In the genomic region with DNA sequence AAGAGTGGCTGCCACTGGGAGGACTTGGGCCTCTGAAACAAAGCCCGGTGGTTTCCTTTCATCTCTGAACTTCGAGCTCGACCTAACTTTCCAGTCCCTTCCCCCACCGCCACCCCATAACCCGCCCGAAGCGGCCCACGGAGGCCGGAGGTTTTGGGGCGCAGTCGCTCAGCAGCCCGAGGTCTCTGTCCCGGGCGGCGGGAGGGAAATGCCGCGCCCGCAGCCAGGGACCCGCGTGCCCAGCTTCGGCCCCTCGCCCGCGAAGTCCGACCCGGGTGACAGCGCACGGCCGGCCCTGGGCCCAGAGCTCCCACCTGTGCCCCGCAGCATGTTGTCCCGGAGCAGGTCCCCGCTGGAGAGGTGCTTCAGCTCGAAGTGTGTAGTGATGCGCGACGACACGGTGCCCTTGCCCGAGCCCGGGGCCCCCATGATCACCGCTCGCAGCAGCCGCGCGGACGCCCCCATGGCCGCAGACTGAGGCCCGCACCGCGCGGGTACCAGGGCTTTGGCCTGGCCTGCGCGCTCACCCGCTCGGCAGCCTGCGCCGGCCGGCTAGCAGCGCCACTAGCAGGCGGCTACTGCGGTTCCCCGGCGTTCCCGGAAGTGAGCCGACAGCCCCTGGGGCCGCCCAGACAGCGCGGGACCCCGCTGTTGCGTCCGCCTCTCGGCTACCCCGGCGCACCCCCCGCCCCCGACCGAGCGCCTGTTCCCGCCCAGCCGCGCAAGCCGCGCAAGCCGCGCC, we compare ENCODE assay signal across 8 cellular contexts. TPM values are rescaled to one million over a fixed set of nuclear protein-coding genes. Genes with fewer than 3 reads are reported as not detected.
DNase-seq lines count a peak whose midpoint lies in the region; ATAC-seq and TF ChIP-seq lines count a peak whose summit lies in the region.

Gene AK3 (minus strand): TSS at position 580 of the 742 bp plus-strand sequence. CDS start 115 bp downstream, at position 465.

- CTCF ChIA-PET in OCI-LY7 (lab: Charles Lee; ENCODE audit: unreplicated experiment), result interaction anchor here (0.5 to 1.4 kb wide), 2 partner anchors 10 to 20 kb away, joined by 3 read pairs; no protein-coding TSS in a partner anchor

- peaks cover 56% of the 10 kb centered on the region for H3K4me1 Mint-ChIP-seq in activated T-cell treated with anti-CD3 and anti-CD28 coated beads, Interleukin-2, amount 50 U/mL, for 24 hours (ENCODE audit: low read depth)

- H3K4me1 ChIP-seq in OCI-LY7 (ENCODE audit: insufficient read depth, low read length, poor library complexity, severe bottlenecking), result peaks cover 23% of the 10 kb centered on the region
- peaks cover 0 to 7% of the 10 kb centered on the region in 2 donors for H3K4me1 ChIP-seq in esophagus (ENCODE audit: control insufficient read depth in 2 of 2, insufficient read depth in 2 of 2, low read length in 1 of 2)
- peaks cover 13% of the 10 kb centered on the region for H3K4me1 ChIP-seq in muscle layer of colon (ENCODE audit: insufficient read depth, low read length)

- H3K4me3 Mint-ChIP-seq in activated T-cell treated with anti-CD3 and anti-CD28 coated beads, Interleukin-2, amount 50 U/mL, for 24 hours, result peak within 1 kb of the TSS; percentile 84

- H3K4me2 ChIP-seq in OCI-LY7 (ENCODE audit: low read length), result peak within 1 kb of the TSS; percentile 76

- peak within 1 kb of the TSS; percentile 61 for H3K27ac ChIP-seq in OCI-LY7 (ENCODE audit: low read depth, low read length, poor library complexity, severe bottlenecking)
- H3K27ac ChIP-seq in esophagus (ENCODE audit: low read depth in 2 of 2, low read length in 1 of 2), result peak within 1 kb of the TSS; percentile 97 to 99
- H3K27ac ChIP-seq in muscle layer of colon (ENCODE audit: low read depth, low read length), result peak within 1 kb of the TSS; percentile 99

- H3K27me3 Mint-ChIP-seq in activated T-cell treated with anti-CD3 and anti-CD28 coated beads, Interleukin-2, amount 50 U/mL, for 24 hours, result no peaks in the 10 kb centered on the region

- POLR2A ChIA-PET in OCI-LY7 (lab: Charles Lee), result interaction anchor here (0.6 to 2.6 kb wide), 16 partner anchors 8 to 742 kb away, joined by 3 to 10 read pairs (median 4); partner anchors contain the start of genes PLGRKT, PLPP6 and RCL1

- peak within 1 kb of the TSS; percentile 87 for H3K27ac Mint-ChIP-seq in activated T-cell treated with anti-CD3 and anti-CD28 coated beads, Interleukin-2, amount 50 U/mL, for 24 hours

- WGBS in esophagus, 2 donors, result 0% methylated on average over 48 to 84 of the region's 84 CpGs

- H3K36me3 ChIP-seq in OCI-LY7 (ENCODE audit: insufficient read depth, low read length) (no peaks in the 10 kb centered on the region), esophagus (ENCODE audit: control insufficient read depth in 2 of 2, insufficient read depth in 2 of 2, low read length in 1 of 2) (no peaks in the 10 kb centered on the region), muscle layer of colon (ENCODE audit: insufficient read depth, low read length) (no peaks in the 10 kb centered on the region)

- peaks cover 47% of the 10 kb centered on the region for H3K79me2 ChIP-seq in OCI-LY7 (ENCODE audit: insufficient read depth, low read depth, low read length)

- H3K9me2 ChIP-seq in OCI-LY7 (ENCODE audit: insufficient read depth, low read length), result no peaks in the 10 kb centered on the region

- peaks cover 3% of the 10 kb centered on the region; the same call in 1 of the 2 replicates for H4K20me1 ChIP-seq in OCI-LY7 (ENCODE audit: insufficient read depth, low read length)

- ATAC-seq in GM21381 (IDR thresholded peaks at IDR 0.05; ENCODE audit: unreplicated experiment), result peak; percentile 90

- DNase-seq in DMS 273 treated with DMSO at 0.1 percent for 48 hours (lab: John Stamatoyannopoulos, UW), result peak; percentile 27
- DNase-seq in HUDEP-2 (lab: John Stamatoyannopoulos, UW; ENCODE audit: unreplicated experiment in 76 of 76), result peak in 75 of 76 experiments; percentile 14 to 85 (median 71)
- peak; percentile 94 for DNase-seq in OCI-LY7 (ENCODE audit: low spot score)
- DNase-seq in activated T-cell treated with anti-CD3 and anti-CD28 coated beads, Interleukin-2, amount 50 U/mL, for 24 hours, result peak; percentile 88
- peak; percentile 68 for DNase-seq in stimulated activated CD8-positive, alpha-beta memory T cell treated with anti-CD3 and anti-CD28 coated beads, Interleukin-7, amount 100 ng/mL, for 24 hours (ENCODE audit: low read depth)

- H3K27me3 ChIP-seq in esophagus (ENCODE audit: control insufficient read depth in 1 of 2, insufficient read depth in 2 of 2, low read length in 2 of 2) (no peaks in the 10 kb centered on the region), muscle layer of colon (ENCODE audit: control insufficient read depth in 1 of 2, insufficient read depth in 2 of 2, low read length in 2 of 2) (no peaks in the 10 kb centered on the region)

- peak within 1 kb of the TSS; percentile 89 for H2AFZ ChIP-seq in OCI-LY7 (ENCODE audit: low read length)

- no TSS peak for BruUV-seq in OCI-LY7 (replicated peaks; lab: Mats Ljungman, UMichigan)

- H3K36me3 Mint-ChIP-seq in activated T-cell treated with anti-CD3 and anti-CD28 coated beads, Interleukin-2, amount 50 U/mL, for 24 hours (ENCODE audit: low read depth), result peaks cover 25% of the 10 kb centered on the region

- no peaks in the 10 kb centered on the region for H3K9me3 Mint-ChIP-seq in activated T-cell treated with anti-CD3 and anti-CD28 coated beads, Interleukin-2, amount 50 U/mL, for 24 hours

- intact Hi-C loops in OCI-LY7 (cut with micrococcal nuclease; ENCODE audit: unreplicated experiment), result loop anchor here (1.0 to 5.0 kb wide), 6 partner anchors 52 to 697 kb away; partner anchors contain the start of genes CDC37L1, JAK2, PLGRKT and PLPP6

- H3K9me3 ChIP-seq in OCI-LY7 (ENCODE audit: low read length) (no peaks in the 10 kb centered on the region), esophagus (ENCODE audit: control insufficient read depth in 2 of 2, insufficient read depth in 1 of 2, low read depth in 1 of 2, low read length in 1 of 2) (no peaks in the 10 kb centered on the region), muscle layer of colon (ENCODE audit: low read length) (no peaks in the 10 kb centered on the region)

- H3K4me3 ChIP-seq in OCI-LY7 (ENCODE audit: low read depth, low read length, poor library complexity, severe bottlenecking) (peak within 1 kb of the TSS; percentile 86), esophagus (ENCODE audit: low read depth in 1 of 2, low read length in 2 of 2) (peak within 1 kb of the TSS; percentile 92 to 93), muscle layer of colon (ENCODE audit: low read depth in 1 of 2, low read length in 2 of 2) (peak within 1 kb of the TSS; percentile 64 to 94)

- peak; percentile 49 for TF ChIP-seq CTCF in OCI-LY7 (conservative IDR thresholded peaks at IDR 0.05; ENCODE audit: low read length)

- H3K9ac ChIP-seq in muscle layer of colon (ENCODE audit: low read length), result peak within 1 kb of the TSS; percentile 62

RNA-seq across cellular contexts. Expression of gene AK3, which starts in this region (rescaled TPM):
- 64.4 and 108 TPM in 2 replicates for total RNA-seq in OCI-LY7 (2014; rRNA removed; shearing (Covaris generic))
- 43.3 and 50.1 TPM in 2 replicates for total RNA-seq in OCI-LY7 (2022)
- 10 to 100 TPM; 36.0 to 39.0 TPM for polyA plus RNA-seq in esophagus

Comparison
In these comparisons a context has a peak if more than half of its experiments do, and no peak if none do; other contexts are left out.
1. Peak in every context shown above with its lines: DNase-seq, ATAC-seq, H3K4me3 ChIP-seq and H3K27ac ChIP-seq.
2. DNase-seq: peak in every context shown above with its lines; median percentile 94 in OCI-LY7; 88 in activated T-cell treated with anti-CD3 and anti-CD28 coated beads, Interleukin-2, amount 50 U/mL, for 24 hours; 71 in HUDEP-2; 68 in stimulated activated CD8-positive, alpha-beta memory T cell treated with anti-CD3 and anti-CD28 coated beads, Interleukin-7, amount 100 ng/mL, for 24 hours; 27 in DMS 273 treated with DMSO at 0.1 percent for 48 hours.